ENCODE assay signal across 2 cellular contexts in the genomic region with DNA sequence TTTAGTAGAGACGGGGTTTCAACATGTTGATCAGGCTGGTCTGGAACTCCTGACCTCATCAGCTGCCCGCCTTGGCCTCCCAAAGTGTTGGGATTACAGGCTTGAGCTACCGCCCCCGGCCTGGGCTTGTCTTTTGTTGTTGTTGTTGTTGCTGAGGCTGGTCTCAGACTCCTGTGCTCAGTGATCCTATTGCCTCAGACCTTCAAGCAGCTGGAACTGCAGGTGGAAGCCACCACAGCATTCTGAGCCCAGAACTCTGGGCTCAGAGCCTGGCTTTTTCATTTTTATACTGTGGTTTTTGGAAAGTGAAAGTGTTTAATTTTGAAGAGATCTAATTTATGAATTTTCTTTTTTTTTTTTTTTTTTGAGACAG.
TF ChIP-seq lines count a peak whose summit lies in the region.

No MANE protein-coding gene starts in this region.

TF ChIP-seq in SK-N-SH treated with all-trans-retinoic acid at 6 μM for 48 hours, 23 proteins besides CTCF, POLR2A, EP300 and RAD21 (continued from another document):
- TF ChIP-seq, protein P1, sequence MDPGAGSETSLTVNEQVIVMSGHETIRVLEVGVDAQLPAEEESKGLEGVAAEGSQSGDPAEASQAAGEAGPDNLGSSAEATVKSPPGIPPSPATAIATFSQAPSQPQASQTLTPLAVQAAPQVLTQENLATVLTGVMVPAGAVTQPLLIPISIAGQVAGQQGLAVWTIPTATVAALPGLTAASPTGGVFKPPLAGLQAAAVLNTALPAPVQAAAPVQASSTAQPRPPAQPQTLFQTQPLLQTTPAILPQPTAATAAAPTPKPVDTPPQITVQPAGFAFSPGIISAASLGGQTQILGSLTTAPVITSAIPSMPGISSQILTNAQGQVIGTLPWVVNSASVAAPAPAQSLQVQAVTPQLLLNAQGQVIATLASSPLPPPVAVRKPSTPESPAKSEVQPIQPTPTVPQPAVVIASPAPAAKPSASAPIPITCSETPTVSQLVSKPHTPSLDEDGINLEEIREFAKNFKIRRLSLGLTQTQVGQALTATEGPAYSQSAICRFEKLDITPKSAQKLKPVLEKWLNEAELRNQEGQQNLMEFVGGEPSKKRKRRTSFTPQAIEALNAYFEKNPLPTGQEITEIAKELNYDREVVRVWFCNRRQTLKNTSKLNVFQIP (CRISPR knock-in tag; IDR thresholded peaks at IDR 0.05; ENCODE audit: borderline replicate concordance, low read depth) = no peak
- TF ChIP-seq ZFP3 (CRISPR knock-in tag; IDR thresholded peaks at IDR 0.05) = no peak
- TF ChIP-seq ZNF565 (CRISPR knock-in tag; conservative IDR thresholded peaks at IDR 0.05; ENCODE audit: low read depth) = no peak
- no peak for TF ChIP-seq ZC3H10 (CRISPR knock-in tag; IDR thresholded peaks at IDR 0.05)
- no peak for TF ChIP-seq BACH2 (CRISPR knock-in tag; IDR thresholded peaks at IDR 0.05; ENCODE audit: borderline replicate concordance)
- TF ChIP-seq CSDC2 (CRISPR knock-in tag; IDR thresholded peaks at IDR 0.05) = no peak
- no peak for TF ChIP-seq ISL1 (CRISPR knock-in tag; IDR thresholded peaks at IDR 0.05)
- TF ChIP-seq SNAI2 (CRISPR knock-in tag; IDR thresholded peaks at IDR 0.05) = no peak
- no peak for TF ChIP-seq PPARA (CRISPR knock-in tag; IDR thresholded peaks at IDR 0.05; ENCODE audit: borderline replicate concordance)
- TF ChIP-seq, protein P2, sequence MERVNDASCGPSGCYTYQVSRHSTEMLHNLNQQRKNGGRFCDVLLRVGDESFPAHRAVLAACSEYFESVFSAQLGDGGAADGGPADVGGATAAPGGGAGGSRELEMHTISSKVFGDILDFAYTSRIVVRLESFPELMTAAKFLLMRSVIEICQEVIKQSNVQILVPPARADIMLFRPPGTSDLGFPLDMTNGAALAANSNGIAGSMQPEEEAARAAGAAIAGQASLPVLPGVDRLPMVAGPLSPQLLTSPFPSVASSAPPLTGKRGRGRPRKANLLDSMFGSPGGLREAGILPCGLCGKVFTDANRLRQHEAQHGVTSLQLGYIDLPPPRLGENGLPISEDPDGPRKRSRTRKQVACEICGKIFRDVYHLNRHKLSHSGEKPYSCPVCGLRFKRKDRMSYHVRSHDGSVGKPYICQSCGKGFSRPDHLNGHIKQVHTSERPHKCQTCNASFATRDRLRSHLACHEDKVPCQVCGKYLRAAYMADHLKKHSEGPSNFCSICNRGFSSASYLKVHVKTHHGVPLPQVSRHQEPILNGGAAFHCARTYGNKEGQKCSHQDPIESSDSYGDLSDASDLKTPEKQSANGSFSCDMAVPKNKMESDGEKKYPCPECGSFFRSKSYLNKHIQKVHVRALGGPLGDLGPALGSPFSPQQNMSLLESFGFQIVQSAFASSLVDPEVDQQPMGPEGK (CRISPR knock-in tag; IDR thresholded peaks at IDR 0.05; ENCODE audit: borderline replicate concordance) = no peak
- TF ChIP-seq, protein P3, sequence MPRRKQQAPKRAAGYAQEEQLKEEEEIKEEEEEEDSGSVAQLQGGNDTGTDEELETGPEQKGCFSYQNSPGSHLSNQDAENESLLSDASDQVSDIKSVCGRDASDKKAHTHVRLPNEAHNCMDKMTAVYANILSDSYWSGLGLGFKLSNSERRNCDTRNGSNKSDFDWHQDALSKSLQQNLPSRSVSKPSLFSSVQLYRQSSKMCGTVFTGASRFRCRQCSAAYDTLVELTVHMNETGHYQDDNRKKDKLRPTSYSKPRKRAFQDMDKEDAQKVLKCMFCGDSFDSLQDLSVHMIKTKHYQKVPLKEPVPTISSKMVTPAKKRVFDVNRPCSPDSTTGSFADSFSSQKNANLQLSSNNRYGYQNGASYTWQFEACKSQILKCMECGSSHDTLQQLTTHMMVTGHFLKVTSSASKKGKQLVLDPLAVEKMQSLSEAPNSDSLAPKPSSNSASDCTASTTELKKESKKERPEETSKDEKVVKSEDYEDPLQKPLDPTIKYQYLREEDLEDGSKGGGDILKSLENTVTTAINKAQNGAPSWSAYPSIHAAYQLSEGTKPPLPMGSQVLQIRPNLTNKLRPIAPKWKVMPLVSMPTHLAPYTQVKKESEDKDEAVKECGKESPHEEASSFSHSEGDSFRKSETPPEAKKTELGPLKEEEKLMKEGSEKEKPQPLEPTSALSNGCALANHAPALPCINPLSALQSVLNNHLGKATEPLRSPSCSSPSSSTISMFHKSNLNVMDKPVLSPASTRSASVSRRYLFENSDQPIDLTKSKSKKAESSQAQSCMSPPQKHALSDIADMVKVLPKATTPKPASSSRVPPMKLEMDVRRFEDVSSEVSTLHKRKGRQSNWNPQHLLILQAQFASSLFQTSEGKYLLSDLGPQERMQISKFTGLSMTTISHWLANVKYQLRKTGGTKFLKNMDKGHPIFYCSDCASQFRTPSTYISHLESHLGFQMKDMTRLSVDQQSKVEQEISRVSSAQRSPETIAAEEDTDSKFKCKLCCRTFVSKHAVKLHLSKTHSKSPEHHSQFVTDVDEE (CRISPR knock-in tag; IDR thresholded peaks at IDR 0.05) = no peak
- TF ChIP-seq, protein P4, sequence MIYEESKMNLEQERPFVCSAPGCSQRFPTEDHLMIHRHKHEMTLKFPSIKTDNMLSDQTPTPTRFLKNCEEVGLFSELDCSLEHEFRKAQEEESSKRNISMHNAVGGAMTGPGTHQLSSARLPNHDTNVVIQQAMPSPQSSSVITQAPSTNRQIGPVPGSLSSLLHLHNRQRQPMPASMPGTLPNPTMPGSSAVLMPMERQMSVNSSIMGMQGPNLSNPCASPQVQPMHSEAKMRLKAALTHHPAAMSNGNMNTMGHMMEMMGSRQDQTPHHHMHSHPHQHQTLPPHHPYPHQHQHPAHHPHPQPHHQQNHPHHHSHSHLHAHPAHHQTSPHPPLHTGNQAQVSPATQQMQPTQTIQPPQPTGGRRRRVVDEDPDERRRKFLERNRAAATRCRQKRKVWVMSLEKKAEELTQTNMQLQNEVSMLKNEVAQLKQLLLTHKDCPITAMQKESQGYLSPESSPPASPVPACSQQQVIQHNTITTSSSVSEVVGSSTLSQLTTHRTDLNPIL (CRISPR knock-in tag; IDR thresholded peaks at IDR 0.05; ENCODE audit: low read depth) = no peak
- no peak for TF ChIP-seq ESRRG (CRISPR knock-in tag; IDR thresholded peaks at IDR 0.05)
- no peak for TF ChIP-seq OSR1 (CRISPR knock-in tag; IDR thresholded peaks at IDR 0.05)

TF ChIP-seq in SK-N-SH, 30 proteins besides CTCF, POLR2A, EP300 and RAD21 (continued from another document):
- TF ChIP-seq, protein P5, sequence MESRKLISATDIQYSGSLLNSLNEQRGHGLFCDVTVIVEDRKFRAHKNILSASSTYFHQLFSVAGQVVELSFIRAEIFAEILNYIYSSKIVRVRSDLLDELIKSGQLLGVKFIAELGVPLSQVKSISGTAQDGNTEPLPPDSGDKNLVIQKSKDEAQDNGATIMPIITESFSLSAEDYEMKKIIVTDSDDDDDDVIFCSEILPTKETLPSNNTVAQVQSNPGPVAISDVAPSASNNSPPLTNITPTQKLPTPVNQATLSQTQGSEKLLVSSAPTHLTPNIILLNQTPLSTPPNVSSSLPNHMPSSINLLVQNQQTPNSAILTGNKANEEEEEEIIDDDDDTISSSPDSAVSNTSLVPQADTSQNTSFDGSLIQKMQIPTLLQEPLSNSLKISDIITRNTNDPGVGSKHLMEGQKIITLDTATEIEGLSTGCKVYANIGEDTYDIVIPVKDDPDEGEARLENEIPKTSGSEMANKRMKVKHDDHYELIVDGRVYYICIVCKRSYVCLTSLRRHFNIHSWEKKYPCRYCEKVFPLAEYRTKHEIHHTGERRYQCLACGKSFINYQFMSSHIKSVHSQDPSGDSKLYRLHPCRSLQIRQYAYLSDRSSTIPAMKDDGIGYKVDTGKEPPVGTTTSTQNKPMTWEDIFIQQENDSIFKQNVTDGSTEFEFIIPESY (IDR thresholded peaks at IDR 0.05; ENCODE audit: borderline replicate concordance, low read depth) = no peak
- no peak for TF ChIP-seq GABPA (IDR thresholded peaks at IDR 0.05; ENCODE audit: low read depth)
- TF ChIP-seq, protein P6, sequence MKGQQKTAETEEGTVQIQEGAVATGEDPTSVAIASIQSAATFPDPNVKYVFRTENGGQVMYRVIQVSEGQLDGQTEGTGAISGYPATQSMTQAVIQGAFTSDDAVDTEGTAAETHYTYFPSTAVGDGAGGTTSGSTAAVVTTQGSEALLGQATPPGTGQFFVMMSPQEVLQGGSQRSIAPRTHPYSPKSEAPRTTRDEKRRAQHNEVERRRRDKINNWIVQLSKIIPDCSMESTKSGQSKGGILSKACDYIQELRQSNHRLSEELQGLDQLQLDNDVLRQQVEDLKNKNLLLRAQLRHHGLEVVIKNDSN (IDR thresholded peaks at IDR 0.05; ENCODE audit: borderline replicate concordance, low read depth) = no peak
- TF ChIP-seq NRF1 (IDR thresholded peaks at IDR 0.05; ENCODE audit: low read depth, low read length) = no peak
- no peak for TF ChIP-seq CHD2 (IDR thresholded peaks at IDR 0.05; ENCODE audit: low read length, partially characterized antibody)
TF ChIP-seq in SK-N-SH: peak in this region for 0.
